12 cellular contexts compared by ENCODE assay signal in the genomic region with DNA sequence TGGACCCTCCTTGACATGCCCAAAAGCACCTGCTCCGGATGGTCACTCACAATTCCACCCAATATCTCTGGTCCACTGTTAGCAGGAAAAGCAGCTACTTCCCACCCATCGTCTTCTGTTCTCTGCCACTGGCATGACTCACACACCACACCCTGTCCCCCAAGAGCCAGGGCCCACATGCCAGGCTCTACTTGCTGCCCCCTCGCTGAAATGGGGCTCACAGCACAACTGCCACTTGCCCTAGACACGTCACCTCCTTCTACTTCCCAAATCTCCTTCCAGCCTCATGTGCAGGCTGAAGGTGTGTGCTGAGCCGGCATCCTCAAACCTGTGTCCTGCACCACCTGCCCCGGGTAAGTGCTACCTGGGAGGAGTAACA.
DNase-seq lines count a peak whose midpoint lies in the region; FAIRE-seq and TF ChIP-seq lines count a peak whose summit lies in the region.
"Had no signal": no experiment of that assay in that cellular context is flagged by ENCODE, and none has a peak within 500 bp of the region (broad histone marks: within the 10 kb centered on the region; RNA-seq: fewer than 3 reads in every experiment).

No MANE protein-coding gene starts in this region.

- peaks cover 4% of the 10 kb centered on the region for H3K27me3 Mint-ChIP-seq in glutamatergic neuron (ENCODE audit: unreplicated experiment)

- WGBS in mesenchymal stem cell = 90% methylated on average over 6 of the region's 6 CpGs

- peak overlapping the region; percentile 45 to 46 for H2BK12ac ChIP-seq in mesenchymal stem cell (ENCODE audit: low read length in 2 of 2)

- no peak overlapping the region for H2BK5ac ChIP-seq in mesenchymal stem cell (ENCODE audit: low read depth, low read length, poor library complexity, severe bottlenecking)

- H3K36me3 Mint-ChIP-seq in glutamatergic neuron (ENCODE audit: unreplicated experiment) = no peaks in the 10 kb centered on the region

- H3K4me1 ChIP-seq in mesenchymal stem cell (ENCODE audit: control insufficient read depth, insufficient read depth, low read depth, low read length) = peaks cover 6% of the 10 kb centered on the region
- H3K4me1 ChIP-seq: parathyroid adenoma had no signal

- H3K4me3 ChIP-seq in mesenchymal stem cell (ENCODE audit: insufficient read depth in 1 of 2, low read depth in 1 of 2, low read length in 2 of 2) = peak overlapping the region in 1 of 2 experiments; percentile 26

- no peak overlapping the region for H3K4me3 Mint-ChIP-seq in glutamatergic neuron (ENCODE audit: unreplicated experiment)

- H2AK5ac ChIP-seq in mesenchymal stem cell (ENCODE audit: low read length, severe bottlenecking) = peak overlapping the region; percentile 64

- peak overlapping the region; percentile 48 for H4K8ac ChIP-seq in mesenchymal stem cell (ENCODE audit: low read length)

- peaks cover 13% of the 10 kb centered on the region for H3K4me1 Mint-ChIP-seq in glutamatergic neuron (ENCODE audit: low read depth, unreplicated experiment)

- no peak overlapping the region for H2AFZ ChIP-seq in mesenchymal stem cell (ENCODE audit: low read depth, low read length)
- H2AFZ ChIP-seq: parathyroid adenoma had no signal

- H3K27me3 ChIP-seq in mesenchymal stem cell (ENCODE audit: control insufficient read depth in 1 of 2, insufficient read depth in 1 of 2, low read length in 2 of 2) = no peaks in the 10 kb centered on the region

- H3K36me3 ChIP-seq in mesenchymal stem cell (ENCODE audit: control insufficient read depth in 1 of 2, insufficient read depth in 2 of 2, low read depth in 1 of 2, low read length in 2 of 2) = peaks cover 0 to 2% of the 10 kb centered on the region in 2 experiments

- H3K9ac ChIP-seq in mesenchymal stem cell (ENCODE audit: low read length) = no peak overlapping the region
- H3K9ac ChIP-seq: parathyroid adenoma had no signal

- H4K91ac ChIP-seq in mesenchymal stem cell (ENCODE audit: low read length) = peak overlapping the region; percentile 87

- H3K4me2 ChIP-seq in mesenchymal stem cell (ENCODE audit: low read length, poor library complexity, severe bottlenecking) = no peak overlapping the region

- peak; percentile 48 for FAIRE-seq in GM12892 (lab: Jason Lieb, UNC)

- no peak for TF ChIP-seq CTCF in glutamatergic neuron (IDR thresholded peaks at IDR 0.05; ENCODE audit: partially characterized antibody, unreplicated experiment)

- H3K23ac ChIP-seq in mesenchymal stem cell (ENCODE audit: low read length in 2 of 2) = peak overlapping the region in 1 of 2 experiments; percentile 6

- H3K27ac ChIP-seq in mesenchymal stem cell (ENCODE audit: low read length, poor library complexity, severe bottlenecking) = no peak overlapping the region
- H3K27ac ChIP-seq: parathyroid adenoma had no signal

- peaks cover 19% of the 10 kb centered on the region for H3K79me1 ChIP-seq in mesenchymal stem cell (replicated peaks; ENCODE audit: low read length, poor library complexity, severe bottlenecking)

- DNase-seq in GM12892 (ENCODE audit: insufficient read length) (no peak), HCEC 1CT (peak; percentile 15), RPMI7951 (ENCODE audit: low read depth) (peak; percentile 31), mesenchymal stem cell (no peak), iPS-NIHi7 (ENCODE audit: extremely low spot score) (no peak), NCI-H1048 (lab: John Stamatoyannopoulos, UW) (no peak), DMS153 (lab: John Stamatoyannopoulos, UW) (no peak), glutamatergic neuron (no peak)
- DNase-seq: activated T-cell treated with anti-CD3 and anti-CD28 coated beads, Interleukin-2, amount 50 U/mL, for 1 hour; NCI-H1694; SW 1271 had no signal

- no peak overlapping the region for H3K27ac Mint-ChIP-seq in glutamatergic neuron (ENCODE audit: unreplicated experiment)

- H3K18ac ChIP-seq in mesenchymal stem cell (ENCODE audit: low read depth in 1 of 2, low read length in 2 of 2) = peak overlapping the region; percentile 5 to 71

- no peak for TF ChIP-seq POLR2A in GM12892 (IDR thresholded peaks at IDR 0.05; ENCODE audit: low read depth, low read length)

- no peak overlapping the region for H3K4ac ChIP-seq in mesenchymal stem cell (ENCODE audit: low read depth in 1 of 2, low read length in 2 of 2)

- peak overlapping the region in 1 of 2 experiments; percentile 87 for H3K14ac ChIP-seq in mesenchymal stem cell (ENCODE audit: low read length in 2 of 2)

- no peak overlapping the region for H2BK120ac ChIP-seq in mesenchymal stem cell (ENCODE audit: low read depth, low read length)

- peaks cover 2% of the 10 kb centered on the region for H3K9me3 Mint-ChIP-seq in glutamatergic neuron (ENCODE audit: unreplicated experiment)

- no peaks in the 10 kb centered on the region for H3K9me3 ChIP-seq in mesenchymal stem cell (ENCODE audit: control insufficient read depth, low read length)

- no peak overlapping the region for H2BK15ac ChIP-seq in mesenchymal stem cell (ENCODE audit: low read depth, poor library complexity, severe bottlenecking)

Comparison
In these comparisons a context has a peak if more than half of its experiments do, and no peak if none do; other contexts are left out.
1. DNase-seq: peak in HCEC 1CT (single experiment) and RPMI7951 (single experiment); none in GM12892 (single experiment), mesenchymal stem cell (single experiment), iPS-NIHi7 (single experiment), NCI-H1048 (single experiment), DMS153 (single experiment) and glutamatergic neuron (single experiment).